Comparison of ENCODE assay signal across 9 cellular contexts in genomic region chr3:71724171-71724453, GRCh38. TPM values are rescaled to one million over a fixed set of nuclear protein-coding genes. Genes with fewer than 3 reads are reported as not detected.
A peak's percentile ranks its signal among the peaks of the same experiment; 100 is the strongest.
DNase-seq lines count a peak whose midpoint lies in the region; ATAC-seq and TF ChIP-seq lines count a peak whose summit lies in the region.
"Had no signal": no experiment of that assay in that cellular context is flagged by ENCODE, and none has a peak within 500 bp of the region (broad histone marks: within the 10 kb centered on the region; RNA-seq: fewer than 3 reads in every experiment).

No MANE protein-coding gene starts in this region.

- no peaks in the 10 kb centered on the region for H3K9me3 ChIP-seq in DND-41 (ENCODE audit: insufficient read depth, low read length, severe bottlenecking)
- no peaks in the 10 kb centered on the region for H3K9me3 ChIP-seq in SU-DHL-6 (ENCODE audit: insufficient read depth, low read length)
- no peaks in the 10 kb centered on the region for H3K9me3 ChIP-seq in prostate gland

- no peaks in the 10 kb centered on the region for H3F3A ChIP-seq in SU-DHL-6 (ENCODE audit: insufficient read depth)

- H3K4me2 ChIP-seq in DND-41 (ENCODE audit: insufficient read depth, low read length) (peak overlapping the region; percentile 95), SU-DHL-6 (ENCODE audit: low read depth, low read length, poor library complexity, severe bottlenecking) (peak overlapping the region; percentile 55)

- H3K27me3 ChIP-seq in DND-41 (ENCODE audit: insufficient read depth, low read length, poor library complexity), result peaks cover 65% of the 10 kb centered on the region
- no peaks in the 10 kb centered on the region for H3K27me3 ChIP-seq in SU-DHL-6 (ENCODE audit: low read length)
- no peaks in the 10 kb centered on the region for H3K27me3 ChIP-seq in prostate gland (replicated peaks; ENCODE audit: insufficient read depth)

- H3K27ac ChIP-seq in DND-41 (ENCODE audit: low read length) (no peak overlapping the region), SU-DHL-6 (ENCODE audit: low read depth, low read length) (no peak overlapping the region), prostate gland (no peak overlapping the region)

- H2AFZ ChIP-seq in DND-41 (ENCODE audit: low read depth, low read length), result peak overlapping the region; percentile 74; the same call in 1 of the 2 replicates
- no peak overlapping the region for H2AFZ ChIP-seq in SU-DHL-6 (ENCODE audit: low read depth, low read length, severe bottlenecking)

- intact Hi-C loops in prostate gland (cut with DNase I), result loop anchor here (10.0 kb wide), 1 partner anchor 231 kb away; no protein-coding TSS in a partner anchor

- no peaks in the 10 kb centered on the region for H3K79me2 ChIP-seq in DND-41 (ENCODE audit: insufficient read depth, low read length)
- H3K79me2 ChIP-seq in SU-DHL-6 (ENCODE audit: insufficient read depth, low read length), result no peaks in the 10 kb centered on the region

- peak overlapping the region in 1 of 2 experiments; percentile 63; a peak in 3 of 4 replicates for H3K4me3 ChIP-seq in DND-41 (ENCODE audit: low read depth in 1 of 2, low read length in 2 of 2)
- no peak overlapping the region for H3K4me3 ChIP-seq in SU-DHL-6 (ENCODE audit: insufficient read depth, low read length, poor library complexity, severe bottlenecking)
- H3K4me3 ChIP-seq in fibroblast of pulmonary artery (replicated peaks; ENCODE audit: low read depth, low read length), result peak overlapping the region; percentile 65
- peak overlapping the region; percentile 75 to 77 for H3K4me3 ChIP-seq in prostate gland

- no peak for TF ChIP-seq POLR2A in prostate gland (IDR thresholded peaks at IDR 0.05)

- no peaks in the 10 kb centered on the region for H3K9me2 ChIP-seq in SU-DHL-6 (replicated peaks; ENCODE audit: insufficient read depth, low read length)

- peaks cover 27% of the 10 kb centered on the region for H3K4me1 ChIP-seq in DND-41 (ENCODE audit: insufficient read depth, low read length)
- no peaks in the 10 kb centered on the region for H3K4me1 ChIP-seq in prostate gland (replicated peaks)

- no peak for ATAC-seq in DND-41 (ENCODE audit: insufficient read depth, low read depth)
- no peak for ATAC-seq in HG03565 (IDR thresholded peaks at IDR 0.05; ENCODE audit: unreplicated experiment)
- ATAC-seq in GM18867 (IDR thresholded peaks at IDR 0.05; ENCODE audit: unreplicated experiment), result no peak

- no peaks in the 10 kb centered on the region for H3K36me3 ChIP-seq in DND-41 (ENCODE audit: insufficient read depth, low read length)
- no peaks in the 10 kb centered on the region for H3K36me3 ChIP-seq in SU-DHL-6 (ENCODE audit: low read length)
- no peaks in the 10 kb centered on the region for H3K36me3 ChIP-seq in prostate gland

- H4K20me1 ChIP-seq in DND-41 (ENCODE audit: insufficient read depth, low read length), result peaks cover 7% of the 10 kb centered on the region
- H4K20me1 ChIP-seq in SU-DHL-6 (ENCODE audit: low read depth, low read length), result no peaks in the 10 kb centered on the region

- DNase-seq in DND-41, result no peak
- no peak for DNase-seq in fibroblast of pulmonary artery (ENCODE audit: low read depth)
- DNase-seq in prostate gland (ENCODE audit: low spot score), result no peak
- DNase-seq in SHP77 (lab: John Stamatoyannopoulos, UW), result no peak
- no peak for DNase-seq in NCI-H2029 treated with DMSO at 0.1 percent for 48 hours (lab: John Stamatoyannopoulos, UW)
- DNase-seq: T1000 had no signal

- H3K9ac ChIP-seq in DND-41 (ENCODE audit: low read depth, low read length) (no peak overlapping the region; the same call in 1 of the 2 replicates), SU-DHL-6 (ENCODE audit: low read length) (no peak overlapping the region)

- TF ChIP-seq CTCF in DND-41 (IDR thresholded peaks at IDR 0.05; ENCODE audit: borderline replicate concordance, extremely low read depth, low read length, poor library complexity, severe bottlenecking) (no peak), SU-DHL-6 (IDR thresholded peaks at IDR 0.05; ENCODE audit: insufficient read depth, low read length, poor library complexity, severe bottlenecking) (no peak), fibroblast of pulmonary artery (IDR thresholded peaks at IDR 0.05; ENCODE audit: low read length, missing control alignments) (no peak), prostate gland (IDR thresholded peaks at IDR 0.05) (no peak)

RNA-seq across cellular contexts. Expression of gene EIF4E3, which starts 1.1 kb away (rescaled TPM):
- total RNA-seq in prostate gland, result 10 to 100 TPM; 19.2 to 26.0 TPM

RNA-seq across cellular contexts. Expression of gene GPR27, which starts 29.5 kb away (rescaled TPM):
- 10 to 100 TPM; 11.2 to 29.1 TPM for total RNA-seq in prostate gland
